ENCODE assay signal across 8 cellular contexts in the genomic region with DNA sequence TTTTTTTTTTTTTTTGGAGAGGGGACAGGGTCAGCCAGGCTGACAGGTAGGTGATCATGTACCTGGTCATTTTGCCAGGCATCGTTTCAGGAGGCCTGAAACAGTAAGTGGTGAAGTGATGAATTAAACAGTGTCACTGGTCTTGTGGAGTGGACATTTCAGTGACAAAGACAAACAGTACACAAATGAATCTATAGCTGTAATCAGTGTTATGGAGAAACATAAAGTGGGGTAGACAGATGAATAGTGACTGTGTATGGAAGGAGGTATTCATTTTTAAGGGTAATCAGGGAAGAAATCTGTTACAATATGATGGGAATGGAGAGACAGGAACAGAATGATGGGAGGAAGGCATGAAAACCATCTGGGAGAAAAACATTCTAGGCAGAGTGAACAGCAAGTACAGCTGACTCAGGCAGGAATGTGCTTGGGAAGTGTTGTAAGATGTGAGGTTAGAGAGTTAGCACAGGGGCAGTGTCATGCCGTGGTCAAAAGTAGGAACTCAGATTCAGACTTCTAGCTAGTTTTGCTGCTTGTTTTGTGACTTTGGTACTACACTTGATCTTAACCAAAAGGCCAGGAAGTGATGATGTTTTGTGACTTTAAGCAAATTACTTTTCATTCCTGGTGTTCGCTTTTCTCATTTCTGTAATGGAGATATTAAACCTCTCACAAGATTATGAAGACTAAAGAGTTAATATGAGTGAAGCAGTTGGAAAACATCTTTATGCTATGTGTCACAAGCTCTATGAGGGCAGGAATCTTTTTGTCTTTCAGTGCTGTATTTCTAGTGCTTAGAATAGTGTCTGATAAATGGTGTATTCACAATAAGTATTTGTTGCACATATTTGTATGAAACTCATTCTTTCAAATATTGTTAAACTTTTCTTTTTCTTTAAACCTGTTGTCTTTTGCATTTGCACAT. TPM values are rescaled to one million over a fixed set of nuclear protein-coding genes. Genes with fewer than 3 reads are reported as not detected.
DNase-seq lines count a peak whose midpoint lies in the region; ATAC-seq, FAIRE-seq and TF ChIP-seq lines count a peak whose summit lies in the region.

No MANE protein-coding gene starts in this region.

- POLR2A ChIA-PET in PC-3 (lab: Charles Lee; ENCODE audit: unreplicated experiment), result no interaction called here

- no peak for FAIRE-seq in pancreas (lab: Jason Lieb, UNC)

- no peak overlapping the region for H3K4me2 ChIP-seq in PC-3 (ENCODE audit: low read length)

- no peaks in the 10 kb centered on the region for H3K9me2 ChIP-seq in PC-3 (replicated peaks; ENCODE audit: low read length)

- BruUV-seq in PC-3 (replicated peaks; lab: Mats Ljungman, UMichigan), result no TSS peak

- H4K20me1 ChIP-seq in PC-3 (ENCODE audit: low read length), result peaks cover 49% of the 10 kb centered on the region

- WGBS in pancreas, 2 donors, result 93 to 96% methylated on average over 3 of the region's 3 CpGs

- H3K9me3 ChIP-seq in PC-3 (ENCODE audit: low read length), result no peaks in the 10 kb centered on the region
- H3K9me3 ChIP-seq in pancreas, result no peaks in the 10 kb centered on the region

- no peak overlapping the region for H3K9ac ChIP-seq in PC-3 (ENCODE audit: low read length)

- in situ Hi-C loops in GM13977 (cut with MboI; ENCODE audit: low pct_unique_long_range_greater_than_20kb, low sequenced_read_pairs, unreplicated experiment), result loop anchor here (25.0 kb wide), 1 partner anchor 254 kb away; no protein-coding TSS in a partner anchor

- no peaks in the 10 kb centered on the region for H3F3A ChIP-seq in PC-3 (ENCODE audit: low read length, unreplicated experiment)

- peaks cover 100% of the 10 kb centered on the region for H3K79me2 ChIP-seq in PC-3 (ENCODE audit: low read length)

- no peaks in the 10 kb centered on the region for H3K27me3 ChIP-seq in PC-3 (ENCODE audit: low read length)
- H3K27me3 ChIP-seq in pancreas, result no peaks in the 10 kb centered on the region

- H3K4me1 ChIP-seq in PC-3 (ENCODE audit: insufficient read depth, low read length), result no peaks in the 10 kb centered on the region
- H3K4me1 ChIP-seq in pancreas, result peaks cover 4 to 24% (median 17%) of the 10 kb centered on the region in 3 donors

- TF ChIP-seq CTCF in PC-3 (conservative IDR thresholded peaks at IDR 0.05; ENCODE audit: low read depth, low read length), result no peak
- peak; percentile 14 for TF ChIP-seq CTCF in epithelial cell of proximal tubule (conservative IDR thresholded peaks at IDR 0.05; ENCODE audit: low read depth, low read length)
- no peak for TF ChIP-seq CTCF in pancreas (IDR thresholded peaks at IDR 0.05)
- TF ChIP-seq CTCF in GM13977 (IDR thresholded peaks at IDR 0.05; ENCODE audit: extremely low read depth, insufficient read depth, missing control alignments), result no peak

- H2AFZ ChIP-seq in PC-3 (ENCODE audit: low read length), result no peak overlapping the region

- peaks cover 4% of the 10 kb centered on the region; the same call in 1 of the 2 replicates for H3K36me3 ChIP-seq in PC-3 (ENCODE audit: low read depth, low read length)
- H3K36me3 ChIP-seq in pancreas, result no peaks in the 10 kb centered on the region

- DNase-seq in PC-3, result peak; percentile 30
- DNase-seq in epithelial cell of proximal tubule (ENCODE audit: low read depth), result peak; percentile 77
- no peak for DNase-seq in pancreas
- no peak for DNase-seq in GM13977 (ENCODE audit: low spot score)
- DNase-seq in amygdala (lab: John Stamatoyannopoulos, UW), result no peak
- no peak for DNase-seq in NCI-H82 (lab: John Stamatoyannopoulos, UW)

- H3K4me3 ChIP-seq in PC-3 (ENCODE audit: low read length) (no peak overlapping the region), epithelial cell of proximal tubule (ENCODE audit: low read depth, low read length) (no peak overlapping the region), pancreas (no peak overlapping the region)

- CTCF ChIA-PET in PC-3 (lab: Charles Lee), result no interaction called here

- no peak overlapping the region for H3K27ac ChIP-seq in PC-3 (ENCODE audit: low read length)
- H3K27ac ChIP-seq in pancreas, result no peak overlapping the region

- ATAC-seq in GM18511 (IDR thresholded peaks at IDR 0.05; ENCODE audit: unreplicated experiment) (peak; percentile 25), PC-3 (0 out of 2 replicates have a peak, but pooled peaks have one; percentile 35), pancreas (peak in 3 of 4 donors; percentile 47 to 74 (median 66)), HG03432 (IDR thresholded peaks at IDR 0.05; ENCODE audit: unreplicated experiment) (no peak)

- intact Hi-C loops in PC-3 (cut with micrococcal nuclease) (no loop called here), pancreas (cut with DNase I) (no loop called here)

RNA-seq across cellular contexts. Expression of gene QKI, which starts 43.4 kb away (rescaled TPM):
- total RNA-seq in PC-3 (2014; rRNA removed) (64.3 and 87.7 TPM in 2 replicates), epithelial cell of proximal tubule (95.0 and 140 TPM in 2 replicates), pancreas (10 to 100 TPM; 18.0 to 52.6 (median 26.5) TPM)
- polyA plus RNA-seq in pancreas, result 10 to 100 TPM in 1 of 2 donors, 1 to 10 TPM in 1; 9.0 to 12.0 TPM

Comparison
In these comparisons a context has a peak if more than half of its experiments do, and no peak if none do; other contexts are left out.
1. DNase-seq: peak in PC-3 (single experiment) and epithelial cell of proximal tubule (single experiment); none in pancreas (0 of 6), GM13977 (single experiment), amygdala (0 of 56) and NCI-H82 (single experiment).